In genomic region chr2:143891879-143892308, GRCh38 we compare ENCODE assay signal across 1 cellular context.
TF ChIP-seq lines count a peak whose summit lies in the region.

No MANE protein-coding gene starts in this region.

TF ChIP-seq in H1, 55 proteins besides CTCF, POLR2A, EP300 and RAD21 (continued from another document):
- TF ChIP-seq, protein P1, sequence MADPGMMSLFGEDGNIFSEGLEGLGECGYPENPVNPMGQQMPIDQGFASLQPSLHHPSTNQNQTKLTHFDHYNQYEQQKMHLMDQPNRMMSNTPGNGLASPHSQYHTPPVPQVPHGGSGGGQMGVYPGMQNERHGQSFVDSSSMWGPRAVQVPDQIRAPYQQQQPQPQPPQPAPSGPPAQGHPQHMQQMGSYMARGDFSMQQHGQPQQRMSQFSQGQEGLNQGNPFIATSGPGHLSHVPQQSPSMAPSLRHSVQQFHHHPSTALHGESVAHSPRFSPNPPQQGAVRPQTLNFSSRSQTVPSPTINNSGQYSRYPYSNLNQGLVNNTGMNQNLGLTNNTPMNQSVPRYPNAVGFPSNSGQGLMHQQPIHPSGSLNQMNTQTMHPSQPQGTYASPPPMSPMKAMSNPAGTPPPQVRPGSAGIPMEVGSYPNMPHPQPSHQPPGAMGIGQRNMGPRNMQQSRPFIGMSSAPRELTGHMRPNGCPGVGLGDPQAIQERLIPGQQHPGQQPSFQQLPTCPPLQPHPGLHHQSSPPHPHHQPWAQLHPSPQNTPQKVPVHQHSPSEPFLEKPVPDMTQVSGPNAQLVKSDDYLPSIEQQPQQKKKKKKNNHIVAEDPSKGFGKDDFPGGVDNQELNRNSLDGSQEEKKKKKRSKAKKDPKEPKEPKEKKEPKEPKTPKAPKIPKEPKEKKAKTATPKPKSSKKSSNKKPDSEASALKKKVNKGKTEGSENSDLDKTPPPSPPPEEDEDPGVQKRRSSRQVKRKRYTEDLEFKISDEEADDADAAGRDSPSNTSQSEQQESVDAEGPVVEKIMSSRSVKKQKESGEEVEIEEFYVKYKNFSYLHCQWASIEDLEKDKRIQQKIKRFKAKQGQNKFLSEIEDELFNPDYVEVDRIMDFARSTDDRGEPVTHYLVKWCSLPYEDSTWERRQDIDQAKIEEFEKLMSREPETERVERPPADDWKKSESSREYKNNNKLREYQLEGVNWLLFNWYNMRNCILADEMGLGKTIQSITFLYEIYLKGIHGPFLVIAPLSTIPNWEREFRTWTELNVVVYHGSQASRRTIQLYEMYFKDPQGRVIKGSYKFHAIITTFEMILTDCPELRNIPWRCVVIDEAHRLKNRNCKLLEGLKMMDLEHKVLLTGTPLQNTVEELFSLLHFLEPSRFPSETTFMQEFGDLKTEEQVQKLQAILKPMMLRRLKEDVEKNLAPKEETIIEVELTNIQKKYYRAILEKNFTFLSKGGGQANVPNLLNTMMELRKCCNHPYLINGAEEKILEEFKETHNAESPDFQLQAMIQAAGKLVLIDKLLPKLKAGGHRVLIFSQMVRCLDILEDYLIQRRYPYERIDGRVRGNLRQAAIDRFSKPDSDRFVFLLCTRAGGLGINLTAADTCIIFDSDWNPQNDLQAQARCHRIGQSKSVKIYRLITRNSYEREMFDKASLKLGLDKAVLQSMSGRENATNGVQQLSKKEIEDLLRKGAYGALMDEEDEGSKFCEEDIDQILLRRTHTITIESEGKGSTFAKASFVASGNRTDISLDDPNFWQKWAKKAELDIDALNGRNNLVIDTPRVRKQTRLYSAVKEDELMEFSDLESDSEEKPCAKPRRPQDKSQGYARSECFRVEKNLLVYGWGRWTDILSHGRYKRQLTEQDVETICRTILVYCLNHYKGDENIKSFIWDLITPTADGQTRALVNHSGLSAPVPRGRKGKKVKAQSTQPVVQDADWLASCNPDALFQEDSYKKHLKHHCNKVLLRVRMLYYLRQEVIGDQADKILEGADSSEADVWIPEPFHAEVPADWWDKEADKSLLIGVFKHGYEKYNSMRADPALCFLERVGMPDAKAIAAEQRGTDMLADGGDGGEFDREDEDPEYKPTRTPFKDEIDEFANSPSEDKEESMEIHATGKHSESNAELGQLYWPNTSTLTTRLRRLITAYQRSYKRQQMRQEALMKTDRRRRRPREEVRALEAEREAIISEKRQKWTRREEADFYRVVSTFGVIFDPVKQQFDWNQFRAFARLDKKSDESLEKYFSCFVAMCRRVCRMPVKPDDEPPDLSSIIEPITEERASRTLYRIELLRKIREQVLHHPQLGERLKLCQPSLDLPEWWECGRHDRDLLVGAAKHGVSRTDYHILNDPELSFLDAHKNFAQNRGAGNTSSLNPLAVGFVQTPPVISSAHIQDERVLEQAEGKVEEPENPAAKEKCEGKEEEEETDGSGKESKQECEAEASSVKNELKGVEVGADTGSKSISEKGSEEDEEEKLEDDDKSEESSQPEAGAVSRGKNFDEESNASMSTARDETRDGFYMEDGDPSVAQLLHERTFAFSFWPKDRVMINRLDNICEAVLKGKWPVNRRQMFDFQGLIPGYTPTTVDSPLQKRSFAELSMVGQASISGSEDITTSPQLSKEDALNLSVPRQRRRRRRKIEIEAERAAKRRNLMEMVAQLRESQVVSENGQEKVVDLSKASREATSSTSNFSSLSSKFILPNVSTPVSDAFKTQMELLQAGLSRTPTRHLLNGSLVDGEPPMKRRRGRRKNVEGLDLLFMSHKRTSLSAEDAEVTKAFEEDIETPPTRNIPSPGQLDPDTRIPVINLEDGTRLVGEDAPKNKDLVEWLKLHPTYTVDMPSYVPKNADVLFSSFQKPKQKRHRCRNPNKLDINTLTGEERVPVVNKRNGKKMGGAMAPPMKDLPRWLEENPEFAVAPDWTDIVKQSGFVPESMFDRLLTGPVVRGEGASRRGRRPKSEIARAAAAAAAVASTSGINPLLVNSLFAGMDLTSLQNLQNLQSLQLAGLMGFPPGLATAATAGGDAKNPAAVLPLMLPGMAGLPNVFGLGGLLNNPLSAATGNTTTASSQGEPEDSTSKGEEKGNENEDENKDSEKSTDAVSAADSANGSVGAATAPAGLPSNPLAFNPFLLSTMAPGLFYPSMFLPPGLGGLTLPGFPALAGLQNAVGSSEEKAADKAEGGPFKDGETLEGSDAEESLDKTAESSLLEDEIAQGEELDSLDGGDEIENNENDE (IDR thresholded peaks at IDR 0.05; ENCODE audit: insufficient replicate concordance, low read length), result peak; percentile 91
- TF ChIP-seq E2F6 (IDR thresholded peaks at IDR 0.05) (no peak), KDM1A (IDR thresholded peaks at IDR 0.05; ENCODE audit: borderline replicate concordance, low read length) (no peak), POU5F1 (IDR thresholded peaks at IDR 0.05; ENCODE audit: low read depth, low read length) (peak; percentile 80; the same call in 1 of the 2 replicates), SP1 (IDR thresholded peaks at IDR 0.05; ENCODE audit: low read depth, low read length) (peak; percentile 12; the same call in 1 of the 2 replicates), JUN (IDR thresholded peaks at IDR 0.05; ENCODE audit: low read depth, low read length) (no peak), SIX5 (IDR thresholded peaks at IDR 0.05; ENCODE audit: low read depth, low read length) (no peak), BCL11A (IDR thresholded peaks at IDR 0.05; ENCODE audit: low read depth in 2 of 2, low read length in 2 of 2) (peak in 1 of 2 experiments; percentile 11), CBX8 (IDR thresholded peaks at IDR 0.05; ENCODE audit: borderline replicate concordance, low read depth, low read length) (no peak), YY1 (IDR thresholded peaks at IDR 0.05; ENCODE audit: low read depth, low read length) (peak; percentile 91), MAFK (IDR thresholded peaks at IDR 0.05; ENCODE audit: low read depth, low read length) (no peak), POLR2AphosphoS5 (IDR thresholded peaks at IDR 0.05; ENCODE audit: low read depth, low read length) (no peak), HDAC2 (IDR thresholded peaks at IDR 0.05; ENCODE audit: borderline replicate concordance in 1 of 2, low read depth in 2 of 2, low read length in 2 of 2) (peak; percentile 91 to 97), CEBPB (IDR thresholded peaks at IDR 0.05; ENCODE audit: low read depth, low read length) (no peak), TCF12 (IDR thresholded peaks at IDR 0.05; ENCODE audit: low read depth, low read length) (peak; percentile 84), KDM5A (IDR thresholded peaks at IDR 0.05; ENCODE audit: low read length) (no peak), ATF2 (IDR thresholded peaks at IDR 0.05; ENCODE audit: low read length) (peak; percentile 84), ASH2L (IDR thresholded peaks at IDR 0.05; ENCODE audit: low read length) (peak; percentile 34), SP2 (IDR thresholded peaks at IDR 0.05; ENCODE audit: low read length) (no peak), USF2 (IDR thresholded peaks at IDR 0.05; ENCODE audit: low read length) (no peak), HDAC6 (IDR thresholded peaks at IDR 0.05; ENCODE audit: low read depth, low read length) (no peak), SRF (IDR thresholded peaks at IDR 0.05; ENCODE audit: low read depth, low read length) (no peak), CTBP2 (IDR thresholded peaks at IDR 0.05; ENCODE audit: borderline replicate concordance, insufficient read depth, insufficient read length, low read length) (peak; percentile 63), TEAD4 (IDR thresholded peaks at IDR 0.05; ENCODE audit: low read depth, low read length) (peak; percentile 38; the same call in 1 of the 2 replicates), RXRA (IDR thresholded peaks at IDR 0.05; ENCODE audit: insufficient read depth, low read depth, low read length) (no peak), EGR1 (IDR thresholded peaks at IDR 0.05; ENCODE audit: borderline replicate concordance, low read depth, low read length) (0 out of 2 replicates have a peak, but pooled peaks have one; percentile 5), JUND (IDR thresholded peaks at IDR 0.05; ENCODE audit: low read length) (peak; percentile 22; the same call in 1 of the 2 replicates), NANOG (IDR thresholded peaks at IDR 0.05; ENCODE audit: insufficient read depth, low read depth, low read length, poor library complexity, severe bottlenecking) (peak; percentile 92), TBP (IDR thresholded peaks at IDR 0.05; ENCODE audit: low read depth, low read length) (no peak), ZNF274 (IDR thresholded peaks at IDR 0.05; ENCODE audit: borderline replicate concordance, extremely low read depth, low read length) (no peak), RFX5 (IDR thresholded peaks at IDR 0.05; ENCODE audit: borderline replicate concordance, low read depth, low read length) (no peak)
- TF ChIP-seq, protein P2, sequence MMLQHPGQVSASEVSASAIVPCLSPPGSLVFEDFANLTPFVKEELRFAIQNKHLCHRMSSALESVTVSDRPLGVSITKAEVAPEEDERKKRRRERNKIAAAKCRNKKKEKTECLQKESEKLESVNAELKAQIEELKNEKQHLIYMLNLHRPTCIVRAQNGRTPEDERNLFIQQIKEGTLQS (IDR thresholded peaks at IDR 0.05; ENCODE audit: insufficient read depth, low read depth, low read length), result no peak
